11 cellular contexts compared by ENCODE assay signal in the genomic region with DNA sequence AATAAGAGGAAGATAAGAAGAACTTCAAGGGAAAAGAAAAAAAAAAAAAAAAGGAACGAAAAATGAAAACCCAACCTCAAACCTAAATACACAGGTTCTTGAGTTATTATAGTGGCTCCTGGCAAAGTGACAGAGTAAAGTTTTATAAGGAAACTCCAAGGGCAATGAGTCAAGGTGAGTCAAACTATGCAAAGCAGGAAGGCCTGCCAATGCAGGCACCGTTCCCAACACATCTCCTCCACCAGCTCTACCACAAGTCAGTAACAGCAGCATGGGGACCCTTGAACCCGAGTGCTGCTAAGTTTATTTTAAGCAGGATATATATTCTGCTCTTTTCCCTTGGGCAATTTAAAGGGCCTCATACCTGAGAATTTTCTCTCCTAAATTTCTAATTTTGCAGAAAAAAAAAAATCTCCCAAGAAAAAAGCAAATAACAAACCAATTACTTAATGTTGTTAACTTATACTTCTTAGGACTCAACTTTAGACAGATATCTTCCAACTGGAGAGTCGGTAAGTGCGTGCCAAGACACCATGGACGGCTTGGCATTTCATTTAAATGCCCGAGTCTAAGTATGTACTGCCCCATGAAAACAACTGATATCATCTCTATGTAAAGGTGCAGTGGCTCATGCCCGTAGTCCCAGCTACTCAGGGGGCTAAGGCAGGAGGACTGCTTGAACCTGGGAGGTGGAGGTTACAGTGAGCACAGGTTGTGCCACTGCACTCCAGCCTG.
DNase-seq lines count a peak whose midpoint lies in the region; ATAC-seq, FAIRE-seq and TF ChIP-seq lines count a peak whose summit lies in the region.
"Had no signal": no experiment of that assay in that cellular context is flagged by ENCODE, and none has a peak within 500 bp of the region (broad histone marks: within the 10 kb centered on the region; RNA-seq: fewer than 3 reads in every experiment).

No MANE protein-coding gene starts in this region.

- H3K36me3 ChIP-seq in astrocyte (ENCODE audit: insufficient read depth, low read length): peaks cover 6% of the 10 kb centered on the region
- H3K36me3 ChIP-seq in upper lobe of right lung: peaks cover 76% of the 10 kb centered on the region
- peaks cover 59% of the 10 kb centered on the region for H3K36me3 ChIP-seq in effector memory CD4-positive, alpha-beta T cell (ENCODE audit: control insufficient read depth, insufficient read depth, low read length)

- intact Hi-C loops in Right ventricle myocardium inferior (cut with DNase I) (no loop called here), cardiac septum (cut with DNase I) (no loop called here), left ventricle myocardium superior (cut with micrococcal nuclease) (no loop called here), upper lobe of right lung (cut with DNase I) (no loop called here)

- H3K9me3 ChIP-seq in astrocyte (ENCODE audit: insufficient read depth, low read depth, low read length): no peaks in the 10 kb centered on the region
- no peaks in the 10 kb centered on the region for H3K9me3 ChIP-seq in upper lobe of right lung
- no peaks in the 10 kb centered on the region for H3K9me3 ChIP-seq in effector memory CD4-positive, alpha-beta T cell (ENCODE audit: control insufficient read depth, low read length)

- H3K36me3 Mint-ChIP-seq in astrocyte (ENCODE audit: low read depth, unreplicated experiment): peaks cover 8% of the 10 kb centered on the region

- H3K9me3 Mint-ChIP-seq in astrocyte (ENCODE audit: unreplicated experiment): no peaks in the 10 kb centered on the region

- H3K4me1 Mint-ChIP-seq in astrocyte (ENCODE audit: low read depth, unreplicated experiment): peaks cover 15% of the 10 kb centered on the region

- peak overlapping the region; percentile 30 for H3K9ac ChIP-seq in astrocyte (ENCODE audit: low read length)

- H3K4me3 ChIP-seq in astrocyte (ENCODE audit: insufficient read depth, low read depth, low read length) (no peak overlapping the region), upper lobe of right lung (no peak overlapping the region)
- no peak overlapping the region for H3K4me3 ChIP-seq in effector memory CD4-positive, alpha-beta T cell (ENCODE audit: insufficient read depth, low read depth, low read length, poor library complexity, severe bottlenecking)

- TF ChIP-seq CTCF in astrocyte (IDR thresholded peaks at IDR 0.05; ENCODE audit: insufficient read depth, low read depth, low read length): no peak
- no peak for TF ChIP-seq CTCF in upper lobe of right lung (IDR thresholded peaks at IDR 0.05)

- ATAC-seq in Right ventricle myocardium inferior (peak; percentile 51), left ventricle myocardium superior (peak; percentile 76), upper lobe of right lung (peak; percentile 72)

- H4K20me1 ChIP-seq in astrocyte (ENCODE audit: insufficient read depth, low read length): peaks cover 37% of the 10 kb centered on the region

- FAIRE-seq in astrocyte (lab: Jason Lieb, UNC): peak; percentile 32

- no peak overlapping the region for H3K27ac Mint-ChIP-seq in astrocyte (ENCODE audit: unreplicated experiment)

- H3K4me1 ChIP-seq in astrocyte (ENCODE audit: insufficient read depth, low read length): peaks cover 39% of the 10 kb centered on the region
- H3K4me1 ChIP-seq in upper lobe of right lung: no peaks in the 10 kb centered on the region
- no peaks in the 10 kb centered on the region for H3K4me1 ChIP-seq in effector memory CD4-positive, alpha-beta T cell (ENCODE audit: control insufficient read depth, insufficient read depth, low read length, poor library complexity, severe bottlenecking)

- H3K27me3 ChIP-seq in astrocyte (ENCODE audit: insufficient read depth, low read length): no peaks in the 10 kb centered on the region
- H3K27me3 ChIP-seq in upper lobe of right lung: no peaks in the 10 kb centered on the region
- no peaks in the 10 kb centered on the region for H3K27me3 ChIP-seq in effector memory CD4-positive, alpha-beta T cell (replicated peaks; ENCODE audit: control insufficient read depth, insufficient read depth, low read length, poor library complexity, severe bottlenecking)

- H3K4me2 ChIP-seq in astrocyte (ENCODE audit: low read length): peak overlapping the region; percentile 73

- no peak overlapping the region for H2AFZ ChIP-seq in astrocyte (ENCODE audit: low read depth, low read length)

- H3K27ac ChIP-seq in astrocyte (ENCODE audit: low read depth, low read length) (peak overlapping the region; percentile 59), upper lobe of right lung (no peak overlapping the region)
- H3K27ac ChIP-seq in effector memory CD4-positive, alpha-beta T cell (ENCODE audit: insufficient read depth, low read length, poor library complexity, severe bottlenecking): no peak overlapping the region

- H3K4me3 Mint-ChIP-seq in astrocyte (ENCODE audit: unreplicated experiment): no peak overlapping the region

- no peaks in the 10 kb centered on the region for H3K27me3 Mint-ChIP-seq in astrocyte (ENCODE audit: low read depth, unreplicated experiment)

- DNase-seq in Right ventricle myocardium inferior (ENCODE audit: missing footprints) (no peak), cardiac septum (ENCODE audit: low spot score) (no peak), astrocyte (ENCODE audit: low read depth) (peak; percentile 91), left ventricle myocardium superior (peak; percentile 78), upper lobe of right lung (peak; percentile 75), NCI-H2107 (lab: John Stamatoyannopoulos, UW) (no peak), NAMALWA (ENCODE audit: low spot score) (no peak)
- no peak for DNase-seq in effector memory CD4-positive, alpha-beta T cell
- DNase-seq: cortex of kidney, KG1, occipital lobe had no signal

- H3K79me2 ChIP-seq in astrocyte (ENCODE audit: insufficient read depth, low read length): no peaks in the 10 kb centered on the region

Comparison
In these comparisons a context has a peak if more than half of its experiments do, and no peak if none do; other contexts are left out.
1. DNase-seq: peak in astrocyte (single experiment), left ventricle myocardium superior (single experiment) and upper lobe of right lung (single experiment); none in Right ventricle myocardium inferior (single experiment), cardiac septum (single experiment), effector memory CD4-positive, alpha-beta T cell (0 of 3), NCI-H2107 (single experiment) and NAMALWA (single experiment).
2. Peak in every context shown above with its lines, with median percentiles within 50 percentile points of each other: ATAC-seq.